In genomic region chr10:61335359-61335758, GRCh38 we compare ENCODE assay signal across 27 cellular contexts.
"Had no signal": no experiment of that assay in that cellular context is flagged by ENCODE, and none has a peak within 500 bp of the region (broad histone marks: within the 10 kb centered on the region; RNA-seq: fewer than 3 reads in every experiment).

No MANE protein-coding gene starts in this region.

- ATAC-seq: activated naive CD4-positive, alpha-beta T cell treated with anti-CD3 and anti-CD28 coated beads, Interleukin-2, amount 50 U/mL, for 72 hours; activated naive CD8-positive, alpha-beta T cell treated with anti-CD3 and anti-CD28 coated beads, Interleukin-2, amount 50 U/mL, for 24 hours; activated T-cell treated with anti-CD3 and anti-CD28 coated beads, Interleukin-2, amount 50 U/mL, for 4 hours; activated T-cell treated with anti-CD3 and anti-CD28 coated beads, Interleukin-2, amount 50 U/mL, for 72 hours; activated T-helper 17 cell treated with anti-CD3 and anti-CD28 coated beads, Interleukin-2, amount 50 U/mL, for 72 hours; body of pancreas had no signal

- DNase-seq: activated effector memory CD4-positive, alpha-beta T cell treated with anti-CD3 and anti-CD28 coated beads, Interleukin-2, amount 50 U/mL, for 16 hours; activated effector memory CD4-positive, alpha-beta T cell treated with Interleukin-2 at 50 U/mL for 16 hours; activated gamma-delta T cell; activated gamma-delta T cell treated with Interleukin-2 at 50 U/mL for 16 hours; activated naive CD4-positive, alpha-beta T cell; activated naive CD4-positive, alpha-beta T cell treated with anti-CD3 and anti-CD28 coated beads for 36 hours; activated naive CD4-positive, alpha-beta T cell treated with anti-CD3 and anti-CD28 coated beads, Interleukin-2, amount 10 ng/mL, durations not matched to agents 7 days and 5 days; activated naive CD4-positive, alpha-beta T cell treated with anti-CD3 and anti-CD28 coated beads, Interleukin-2, amount 50 U/mL, for 16 hours; activated naive CD4-positive, alpha-beta T cell treated with Interleukin-2 at 50 U/mL for 16 hours; activated naive CD8-positive, alpha-beta T cell treated with anti-CD3 and anti-CD28 coated beads for 36 hours; activated naive CD8-positive, alpha-beta T cell treated with anti-CD3 and anti-CD28 coated beads, Interleukin-2, amount 10 ng/mL, durations not matched to agents 7 days and 5 days; activated naive CD8-positive, alpha-beta T cell treated with anti-CD3 and anti-CD28 coated beads, Interleukin-2, amount 50 U/mL, for 24 hours; activated T-cell treated with anti-CD3 and anti-CD28 coated beads, Interleukin-2, amount 50 U/mL, for 4 hours; activated T-cell treated with anti-CD3 and anti-CD28 coated beads, Interleukin-2, amount 50 U/mL, for 48 hours; activated T-cell treated with anti-CD3 and anti-CD28 coated beads, Interleukin-2, amount 50 U/mL, for 72 hours; adrenal gland; amniotic stem cell; amygdala; anterior cingulate cortex; aorta; body of pancreas; brain microvascular endothelial cell; caudate nucleus; central memory CD4-positive, alpha-beta T cell; cerebellar nuclear complex had no signal
